In the genomic region with DNA sequence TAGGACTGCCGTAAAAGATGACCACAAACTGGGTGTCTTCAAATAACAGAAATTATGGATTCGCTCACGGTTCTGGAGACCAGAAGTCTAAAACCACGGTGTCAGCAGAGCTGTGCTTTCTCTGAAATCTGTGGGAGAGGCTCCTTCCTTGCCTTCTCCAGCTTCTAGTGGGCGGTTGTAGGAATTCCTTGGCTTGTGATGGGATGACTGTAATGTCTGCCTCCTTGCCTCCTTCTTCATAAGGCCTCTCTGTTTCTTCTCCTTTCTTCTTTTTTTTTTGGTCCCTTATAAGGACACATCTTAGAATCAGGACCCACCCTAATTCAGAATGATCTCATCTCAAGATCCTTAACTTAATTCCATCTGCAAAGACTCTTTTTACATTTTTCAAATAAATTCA, we compare ENCODE assay signal across 28 cellular contexts.
DNase-seq lines count a peak whose midpoint lies in the region; ATAC-seq and TF ChIP-seq lines count a peak whose summit lies in the region.
"Had no signal": no experiment of that assay in that cellular context is flagged by ENCODE, and none has a peak within 500 bp of the region (broad histone marks: within the 10 kb centered on the region; RNA-seq: fewer than 3 reads in every experiment).

No MANE protein-coding gene starts in this region.

- no peaks in the 10 kb centered on the region for H3K36me3 ChIP-seq in brain microvascular endothelial cell (replicated peaks)
- H3K36me3 ChIP-seq: breast epithelium, HAP-1, pancreas, uterus had no signal

- no peak overlapping the region for H3K27ac ChIP-seq in brain microvascular endothelial cell
- H3K27ac ChIP-seq: A549, C4-2B, pancreas had no signal

- H3K4me3 ChIP-seq in AG09309 (ENCODE audit: control insufficient read depth, low read depth, low read length) (no peak overlapping the region), brain microvascular endothelial cell (ENCODE audit: low read depth, low read length) (no peak overlapping the region)
- H3K4me3 ChIP-seq: A549, breast epithelium, HAP-1, pancreas, uterus had no signal

- H3K27me3 ChIP-seq in brain microvascular endothelial cell (replicated peaks): no peaks in the 10 kb centered on the region
- H3K27me3 ChIP-seq: breast epithelium, pancreas, uterus had no signal

- in situ Hi-C loops in brain microvascular endothelial cell (cut with HindIII; ENCODE audit: low pct_ligation_motif_present, low sequenced_read_pairs): no loop called here

- DNase-seq in AG09309 (ENCODE audit: low read depth) (peak; percentile 8), GM04503 (ENCODE audit: low read depth) (peak; percentile 34), brain microvascular endothelial cell (peak; percentile 7), myocyte (ENCODE audit: low read depth) (peak; percentile 1), NCI-H510A (lab: John Stamatoyannopoulos, UW) (no peak), NCI-H1105 treated with DMSO at 0.1 percent for 48 hours (lab: John Stamatoyannopoulos, UW) (no peak)
- DNase-seq in stimulated activated CD8-positive, alpha-beta memory T cell treated with anti-CD3 and anti-CD28 coated beads, Interleukin-4, amount 100 ng/mL, for 48 hours: no peak
- DNase-seq: activated CD4-positive, alpha-beta T cell treated with anti-CD3 and anti-CD28 coated beads, Interleukin-2, amount 50 U/mL, for 48 hours; activated naive CD4-positive, alpha-beta T cell treated with Interleukin-2 at 50 U/mL for 16 hours; amygdala; Karpas-422; NCI-H1436 treated with DMSO at 0.1 percent for 48 hours; NCI-H2081 treated with DMSO at 0.1 percent for 48 hours; NCI-H2227 treated with DMSO at 0.1 percent for 48 hours; NCI-H69; pancreas; retina; SHP77; stimulated activated CD4-positive, alpha-beta T cell treated with anti-CD3 and anti-CD28 coated beads, Interleukin-2, amount 100 ng/mL, for 24 hours; T-helper 2 cell had no signal

- TF ChIP-seq CTCF in AG09309 (IDR thresholded peaks at IDR 0.05; ENCODE audit: control insufficient read depth, insufficient read depth, low read depth, low read length, missing control alignments) (no peak), brain microvascular endothelial cell (IDR thresholded peaks at IDR 0.05; ENCODE audit: low read depth, low read length, missing control alignments) (no peak)

- ATAC-seq in GM19395 (IDR thresholded peaks at IDR 0.05; ENCODE audit: unreplicated experiment): no peak
- ATAC-seq: A549, HepG2, left lobe of liver had no signal

Comparison
In these comparisons a context has a peak if more than half of its experiments do, and no peak if none do; other contexts are left out.
1. DNase-seq: peak in AG09309 (single experiment), GM04503 (single experiment), brain microvascular endothelial cell (single experiment) and myocyte (single experiment); none in stimulated activated CD8-positive, alpha-beta memory T cell treated with anti-CD3 and anti-CD28 coated beads, Interleukin-4, amount 100 ng/mL, for 48 hours (single experiment), NCI-H510A (single experiment) and NCI-H1105 treated with DMSO at 0.1 percent for 48 hours (single experiment).